20 cellular contexts compared by ENCODE assay signal in the genomic region with DNA sequence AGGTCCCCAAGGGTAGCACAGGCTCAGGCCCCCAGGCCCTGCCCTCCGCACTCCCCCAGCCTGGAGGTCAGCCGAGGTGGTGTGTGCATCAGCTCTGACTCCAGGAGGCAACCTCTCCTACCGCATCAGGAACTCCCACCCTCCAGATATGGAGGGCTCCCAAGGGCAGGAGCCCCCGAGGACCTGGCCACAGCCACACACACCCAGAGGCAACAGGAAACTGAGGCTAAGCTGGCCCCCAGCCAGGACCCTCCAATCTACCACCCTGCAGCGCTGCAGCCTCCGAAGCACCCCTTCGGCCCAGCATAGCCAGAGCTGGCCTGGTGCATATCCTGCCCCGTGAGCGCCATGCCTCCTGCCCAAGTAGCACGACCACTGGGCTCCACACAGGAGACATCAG.
"Had no signal": no experiment of that assay in that cellular context is flagged by ENCODE, and none has a peak within 500 bp of the region (broad histone marks: within the 10 kb centered on the region; RNA-seq: fewer than 3 reads in every experiment).

No MANE protein-coding gene starts in this region.

- H3K27me3 ChIP-seq: ovary, right atrium auricular region, testis, upper lobe of right lung, vagina had no signal

- H3K4me3 Mint-ChIP-seq: naive thymus-derived CD4-positive, alpha-beta T cell; stimulated activated naive B cell treated with anti-CD40 and anti-IgM and Interleukin-4, amounts not matched to agents 10 μg/mL and 1 μg/mL and 100 μg/mL, for 72 hours; stimulated activated naive CD8-positive, alpha-beta T cell treated with anti-CD3 and anti-CD28 coated beads, Interleukin-15, amount 100 ng/mL, for 72 hours had no signal

- H3K4me1 ChIP-seq: gastroesophageal sphincter, right atrium auricular region, sigmoid colon, testis, tibial nerve, upper lobe of right lung, vagina had no signal

- H3K4me3 ChIP-seq: esophagus squamous epithelium, gastroesophageal sphincter, ovary, right atrium auricular region, sigmoid colon, skin epidermis, testis, tibial nerve, upper lobe of right lung, vagina had no signal

- ATAC-seq: gastroesophageal sphincter; left colon; left ventricle myocardium superior; stimulated activated naive B cell treated with anti-CD40 and anti-IgM and Interleukin-4, amounts not matched to agents 10 μg/mL and 1 μg/mL and 100 μg/mL, for 72 hours; stimulated activated naive CD8-positive, alpha-beta T cell treated with anti-CD3 and anti-CD28 coated beads, Interleukin-15, amount 100 ng/mL, for 72 hours; upper lobe of right lung had no signal

- H3K27ac Mint-ChIP-seq: stimulated activated naive B cell treated with anti-CD40 and anti-IgM and Interleukin-4, amounts not matched to agents 10 μg/mL and 1 μg/mL and 100 μg/mL, for 72 hours had no signal

- H3K9me3 ChIP-seq: esophagus squamous epithelium, gastroesophageal sphincter, ovary, right atrium auricular region, sigmoid colon, testis, tibial nerve, upper lobe of right lung, vagina had no signal

- H3K36me3 Mint-ChIP-seq: naive thymus-derived CD4-positive, alpha-beta T cell; stimulated activated naive B cell treated with anti-CD40 and anti-IgM and Interleukin-4, amounts not matched to agents 10 μg/mL and 1 μg/mL and 100 μg/mL, for 72 hours had no signal

- H3K27ac ChIP-seq: esophagus squamous epithelium, gastroesophageal sphincter, ovary, right atrium auricular region, sigmoid colon, skin epidermis, testis, tibial nerve, upper lobe of right lung, vagina had no signal

- DNase-seq: dermis blood vessel endothelial cell; esophagus squamous epithelium; foreskin fibroblast; left colon; left ventricle myocardium superior; mammary epithelial cell; naive thymus-derived CD4-positive, alpha-beta T cell; ovary; sigmoid colon; stimulated activated CD4-positive, alpha-beta T cell treated with anti-CD3 and anti-CD28 coated beads, Interleukin-2, amount 100 ng/mL, for 24 hours; stimulated activated CD4-positive, alpha-beta T cell treated with anti-CD3 and anti-CD28 coated beads, Interleukin-4, amount 100 ng/mL, for 4 hours; stimulated activated naive B cell treated with anti-CD40 and anti-IgM and Interleukin-4, amounts not matched to agents 10 μg/mL and 1 μg/mL and 100 μg/mL, for 72 hours; stimulated activated naive CD8-positive, alpha-beta T cell treated with anti-CD3 and anti-CD28 coated beads, Interleukin-15, amount 100 ng/mL, for 72 hours; testis; upper lobe of right lung had no signal

- H3K36me3 ChIP-seq: esophagus squamous epithelium, gastroesophageal sphincter, ovary, right atrium auricular region, sigmoid colon, tibial nerve, upper lobe of right lung, vagina had no signal

- H3K27me3 Mint-ChIP-seq: stimulated activated naive CD8-positive, alpha-beta T cell treated with anti-CD3 and anti-CD28 coated beads, Interleukin-15, amount 100 ng/mL, for 72 hours had no signal

- H3K9me3 Mint-ChIP-seq: naive thymus-derived CD4-positive, alpha-beta T cell; stimulated activated naive B cell treated with anti-CD40 and anti-IgM and Interleukin-4, amounts not matched to agents 10 μg/mL and 1 μg/mL and 100 μg/mL, for 72 hours; stimulated activated naive CD8-positive, alpha-beta T cell treated with anti-CD3 and anti-CD28 coated beads, Interleukin-15, amount 100 ng/mL, for 72 hours had no signal
